In the genomic region with DNA sequence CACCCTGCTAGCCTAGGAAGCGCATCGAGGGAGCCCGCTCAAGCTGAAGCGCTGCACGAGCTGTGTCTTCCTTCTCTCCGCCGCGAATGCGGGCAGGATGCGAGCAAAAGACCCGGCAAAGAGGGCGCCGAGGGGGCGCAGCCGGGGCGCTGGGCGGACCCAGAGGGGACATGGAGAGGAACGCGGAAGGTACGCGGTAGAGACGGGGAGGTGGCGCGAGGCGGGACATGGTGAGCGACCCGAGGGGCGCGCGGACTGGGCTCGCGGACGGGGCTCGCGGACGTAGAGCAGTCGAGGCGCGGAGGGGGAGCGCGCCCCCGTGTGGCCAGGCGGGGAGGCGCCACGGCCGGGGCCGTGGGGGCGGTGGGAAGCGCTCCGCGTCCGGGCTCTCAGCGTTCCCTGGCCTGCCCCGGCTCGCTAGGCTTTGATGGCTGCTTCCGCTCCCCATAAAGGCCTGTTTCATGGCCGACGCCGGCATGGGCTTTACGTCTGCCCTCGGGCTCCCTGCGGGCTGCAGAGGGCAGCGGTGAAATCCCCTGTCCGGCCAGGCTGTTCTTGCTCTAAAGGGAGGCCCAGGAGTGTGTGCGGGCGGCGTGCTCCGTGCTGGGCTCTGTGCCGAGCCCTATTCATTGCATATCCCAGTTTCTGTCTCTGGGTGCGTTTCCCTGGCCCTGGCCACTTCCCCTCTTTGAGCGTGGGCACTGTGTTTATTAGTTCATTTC, we compare ENCODE assay signal across 2 cellular contexts.
TF ChIP-seq lines count a peak whose summit lies in the region.

No MANE protein-coding gene starts in this region.

TF ChIP-seq in GM12891, 5 proteins besides CTCF, POLR2A, EP300 and RAD21:
- TF ChIP-seq PAX5 (IDR thresholded peaks at IDR 0.05; ENCODE audit: insufficient read depth, low read length, severe bottlenecking) (no peak), SPI1 (IDR thresholded peaks at IDR 0.05; ENCODE audit: low read depth, low read length) (no peak), POU2F2 (IDR thresholded peaks at IDR 0.05; ENCODE audit: low read depth, low read length) (no peak), POLR2AphosphoS5 (IDR thresholded peaks at IDR 0.05; ENCODE audit: low read depth, low read length) (no peak)

TF ChIP-seq in HepG2, 621 proteins besides CTCF, POLR2A, EP300 and RAD21 (continues in another document):
- TF ChIP-seq GABPB1 (CRISPR knock-in tag; IDR thresholded peaks at IDR 0.05), result peak; percentile 65; the same call in 1 of the 2 replicates
- peak; percentile 26; the same call in 1 of the 2 replicates for TF ChIP-seq ZSCAN20 (CRISPR knock-in tag; IDR thresholded peaks at IDR 0.05; ENCODE audit: borderline replicate concordance)
- TF ChIP-seq, protein P1, sequence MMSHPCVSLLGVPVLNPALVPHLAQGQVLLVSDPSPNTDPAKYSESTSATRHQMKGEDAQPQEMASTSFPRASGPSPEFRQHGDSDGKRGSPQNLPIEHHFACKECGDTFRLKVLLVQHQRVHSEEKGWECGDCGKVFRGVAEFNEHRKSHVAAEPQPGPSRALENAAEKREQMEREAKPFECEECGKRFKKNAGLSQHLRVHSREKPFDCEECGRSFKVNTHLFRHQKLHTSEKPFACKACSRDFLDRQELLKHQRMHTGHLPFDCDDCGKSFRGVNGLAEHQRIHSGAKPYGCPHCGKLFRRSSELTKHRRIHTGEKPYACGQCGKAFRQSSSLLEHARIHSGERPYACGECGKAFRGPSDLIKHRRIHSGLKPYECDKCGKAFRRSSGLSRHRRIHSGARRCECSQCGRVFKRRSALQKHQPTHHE (CRISPR knock-in tag; IDR thresholded peaks at IDR 0.05; ENCODE audit: borderline replicate concordance), result 0 out of 2 replicates have a peak, but pooled peaks have one; percentile 11
- peak; percentile 51 for TF ChIP-seq HNRNPLL (IDR thresholded peaks at IDR 0.05; ENCODE audit: low read depth, low read length, poor library complexity, severe bottlenecking)
- TF ChIP-seq MYC (CRISPR knock-in tag; IDR thresholded peaks at IDR 0.05; ENCODE audit: borderline replicate concordance), result peak; percentile 38; the same call in 1 of the 2 replicates
- TF ChIP-seq, protein P2, sequence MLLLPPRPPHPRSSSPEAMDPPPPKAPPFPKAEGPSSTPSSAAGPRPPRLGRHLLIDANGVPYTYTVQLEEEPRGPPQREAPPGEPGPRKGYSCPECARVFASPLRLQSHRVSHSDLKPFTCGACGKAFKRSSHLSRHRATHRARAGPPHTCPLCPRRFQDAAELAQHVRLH (CRISPR knock-in tag; IDR thresholded peaks at IDR 0.05; ENCODE audit: borderline replicate concordance, low read depth), result peak; percentile 43; the same call in 1 of the 2 replicates
- TF ChIP-seq, protein P3, sequence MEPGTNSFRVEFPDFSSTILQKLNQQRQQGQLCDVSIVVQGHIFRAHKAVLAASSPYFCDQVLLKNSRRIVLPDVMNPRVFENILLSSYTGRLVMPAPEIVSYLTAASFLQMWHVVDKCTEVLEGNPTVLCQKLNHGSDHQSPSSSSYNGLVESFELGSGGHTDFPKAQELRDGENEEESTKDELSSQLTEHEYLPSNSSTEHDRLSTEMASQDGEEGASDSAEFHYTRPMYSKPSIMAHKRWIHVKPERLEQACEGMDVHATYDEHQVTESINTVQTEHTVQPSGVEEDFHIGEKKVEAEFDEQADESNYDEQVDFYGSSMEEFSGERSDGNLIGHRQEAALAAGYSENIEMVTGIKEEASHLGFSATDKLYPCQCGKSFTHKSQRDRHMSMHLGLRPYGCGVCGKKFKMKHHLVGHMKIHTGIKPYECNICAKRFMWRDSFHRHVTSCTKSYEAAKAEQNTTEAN (CRISPR knock-in tag; conservative IDR thresholded peaks at IDR 0.05), result no peak
- TF ChIP-seq SALL2 (CRISPR knock-in tag; IDR thresholded peaks at IDR 0.05), result peak; percentile 53; the same call in 1 of the 2 replicates
- 0 out of 2 replicates have a peak, but pooled peaks have one; percentile 44 for TF ChIP-seq SNAI1 (CRISPR knock-in tag; IDR thresholded peaks at IDR 0.05; ENCODE audit: borderline replicate concordance)
- TF ChIP-seq ZFY (CRISPR knock-in tag; IDR thresholded peaks at IDR 0.05), result peak; percentile 71
- no peak for TF ChIP-seq ZNF225 (CRISPR knock-in tag; IDR thresholded peaks at IDR 0.05)
- TF ChIP-seq XRCC5 (optimal IDR thresholded peaks at IDR 0.05; ENCODE audit: low read length), result peak; percentile 67
- TF ChIP-seq ZNF629 (CRISPR knock-in tag; conservative IDR thresholded peaks at IDR 0.05), result peak; percentile 20; the same call in 1 of the 2 replicates
- TF ChIP-seq, protein P4, sequence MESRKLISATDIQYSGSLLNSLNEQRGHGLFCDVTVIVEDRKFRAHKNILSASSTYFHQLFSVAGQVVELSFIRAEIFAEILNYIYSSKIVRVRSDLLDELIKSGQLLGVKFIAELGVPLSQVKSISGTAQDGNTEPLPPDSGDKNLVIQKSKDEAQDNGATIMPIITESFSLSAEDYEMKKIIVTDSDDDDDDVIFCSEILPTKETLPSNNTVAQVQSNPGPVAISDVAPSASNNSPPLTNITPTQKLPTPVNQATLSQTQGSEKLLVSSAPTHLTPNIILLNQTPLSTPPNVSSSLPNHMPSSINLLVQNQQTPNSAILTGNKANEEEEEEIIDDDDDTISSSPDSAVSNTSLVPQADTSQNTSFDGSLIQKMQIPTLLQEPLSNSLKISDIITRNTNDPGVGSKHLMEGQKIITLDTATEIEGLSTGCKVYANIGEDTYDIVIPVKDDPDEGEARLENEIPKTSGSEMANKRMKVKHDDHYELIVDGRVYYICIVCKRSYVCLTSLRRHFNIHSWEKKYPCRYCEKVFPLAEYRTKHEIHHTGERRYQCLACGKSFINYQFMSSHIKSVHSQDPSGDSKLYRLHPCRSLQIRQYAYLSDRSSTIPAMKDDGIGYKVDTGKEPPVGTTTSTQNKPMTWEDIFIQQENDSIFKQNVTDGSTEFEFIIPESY (CRISPR knock-in tag; IDR thresholded peaks at IDR 0.05), result 0 out of 2 replicates have a peak, but pooled peaks have one; percentile 6
- TF ChIP-seq ZMYM4 (CRISPR knock-in tag; IDR thresholded peaks at IDR 0.05), result peak; percentile 49; the same call in 1 of the 2 replicates
- no peak for TF ChIP-seq CENPT (CRISPR knock-in tag; IDR thresholded peaks at IDR 0.05; ENCODE audit: low read depth)
- 0 out of 2 replicates have a peak, but pooled peaks have one; percentile 2 for TF ChIP-seq FOXO1 (CRISPR knock-in tag; IDR thresholded peaks at IDR 0.05)
- peak; percentile 44 for TF ChIP-seq STAG1 (CRISPR knock-in tag; IDR thresholded peaks at IDR 0.05)
- TF ChIP-seq REL (CRISPR knock-in tag; conservative IDR thresholded peaks at IDR 0.05), result 0 out of 2 replicates have a peak, but pooled peaks have one; percentile 20
- TF ChIP-seq, protein P5, sequence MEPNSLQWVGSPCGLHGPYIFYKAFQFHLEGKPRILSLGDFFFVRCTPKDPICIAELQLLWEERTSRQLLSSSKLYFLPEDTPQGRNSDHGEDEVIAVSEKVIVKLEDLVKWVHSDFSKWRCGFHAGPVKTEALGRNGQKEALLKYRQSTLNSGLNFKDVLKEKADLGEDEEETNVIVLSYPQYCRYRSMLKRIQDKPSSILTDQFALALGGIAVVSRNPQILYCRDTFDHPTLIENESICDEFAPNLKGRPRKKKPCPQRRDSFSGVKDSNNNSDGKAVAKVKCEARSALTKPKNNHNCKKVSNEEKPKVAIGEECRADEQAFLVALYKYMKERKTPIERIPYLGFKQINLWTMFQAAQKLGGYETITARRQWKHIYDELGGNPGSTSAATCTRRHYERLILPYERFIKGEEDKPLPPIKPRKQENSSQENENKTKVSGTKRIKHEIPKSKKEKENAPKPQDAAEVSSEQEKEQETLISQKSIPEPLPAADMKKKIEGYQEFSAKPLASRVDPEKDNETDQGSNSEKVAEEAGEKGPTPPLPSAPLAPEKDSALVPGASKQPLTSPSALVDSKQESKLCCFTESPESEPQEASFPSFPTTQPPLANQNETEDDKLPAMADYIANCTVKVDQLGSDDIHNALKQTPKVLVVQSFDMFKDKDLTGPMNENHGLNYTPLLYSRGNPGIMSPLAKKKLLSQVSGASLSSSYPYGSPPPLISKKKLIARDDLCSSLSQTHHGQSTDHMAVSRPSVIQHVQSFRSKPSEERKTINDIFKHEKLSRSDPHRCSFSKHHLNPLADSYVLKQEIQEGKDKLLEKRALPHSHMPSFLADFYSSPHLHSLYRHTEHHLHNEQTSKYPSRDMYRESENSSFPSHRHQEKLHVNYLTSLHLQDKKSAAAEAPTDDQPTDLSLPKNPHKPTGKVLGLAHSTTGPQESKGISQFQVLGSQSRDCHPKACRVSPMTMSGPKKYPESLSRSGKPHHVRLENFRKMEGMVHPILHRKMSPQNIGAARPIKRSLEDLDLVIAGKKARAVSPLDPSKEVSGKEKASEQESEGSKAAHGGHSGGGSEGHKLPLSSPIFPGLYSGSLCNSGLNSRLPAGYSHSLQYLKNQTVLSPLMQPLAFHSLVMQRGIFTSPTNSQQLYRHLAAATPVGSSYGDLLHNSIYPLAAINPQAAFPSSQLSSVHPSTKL (CRISPR knock-in tag; IDR thresholded peaks at IDR 0.05), result 0 out of 2 replicates have a peak, but pooled peaks have one; percentile 37
- 0 out of 2 replicates have a peak, but pooled peaks have one; percentile 19 for TF ChIP-seq PHF8 (CRISPR knock-in tag; IDR thresholded peaks at IDR 0.05)
- peak; percentile 36; the same call in 1 of the 2 replicates for TF ChIP-seq SPEN (CRISPR knock-in tag; IDR thresholded peaks at IDR 0.05; ENCODE audit: low read depth)
- TF ChIP-seq AGO1 (IDR thresholded peaks at IDR 0.05; ENCODE audit: low read depth, low read length, poor library complexity, severe bottlenecking), result peak; percentile 48
- TF ChIP-seq GZF1 (CRISPR knock-in tag; IDR thresholded peaks at IDR 0.05), result no peak
- no peak for TF ChIP-seq FOXC1 (CRISPR knock-in tag; IDR thresholded peaks at IDR 0.05; ENCODE audit: borderline replicate concordance)
- TF ChIP-seq NFE2L1 (CRISPR knock-in tag; IDR thresholded peaks at IDR 0.05; ENCODE audit: borderline replicate concordance), result no peak
- TF ChIP-seq SAP130 (CRISPR knock-in tag; IDR thresholded peaks at IDR 0.05; ENCODE audit: low read depth), result peak; percentile 34; the same call in 1 of the 2 replicates
- TF ChIP-seq, protein P6, sequence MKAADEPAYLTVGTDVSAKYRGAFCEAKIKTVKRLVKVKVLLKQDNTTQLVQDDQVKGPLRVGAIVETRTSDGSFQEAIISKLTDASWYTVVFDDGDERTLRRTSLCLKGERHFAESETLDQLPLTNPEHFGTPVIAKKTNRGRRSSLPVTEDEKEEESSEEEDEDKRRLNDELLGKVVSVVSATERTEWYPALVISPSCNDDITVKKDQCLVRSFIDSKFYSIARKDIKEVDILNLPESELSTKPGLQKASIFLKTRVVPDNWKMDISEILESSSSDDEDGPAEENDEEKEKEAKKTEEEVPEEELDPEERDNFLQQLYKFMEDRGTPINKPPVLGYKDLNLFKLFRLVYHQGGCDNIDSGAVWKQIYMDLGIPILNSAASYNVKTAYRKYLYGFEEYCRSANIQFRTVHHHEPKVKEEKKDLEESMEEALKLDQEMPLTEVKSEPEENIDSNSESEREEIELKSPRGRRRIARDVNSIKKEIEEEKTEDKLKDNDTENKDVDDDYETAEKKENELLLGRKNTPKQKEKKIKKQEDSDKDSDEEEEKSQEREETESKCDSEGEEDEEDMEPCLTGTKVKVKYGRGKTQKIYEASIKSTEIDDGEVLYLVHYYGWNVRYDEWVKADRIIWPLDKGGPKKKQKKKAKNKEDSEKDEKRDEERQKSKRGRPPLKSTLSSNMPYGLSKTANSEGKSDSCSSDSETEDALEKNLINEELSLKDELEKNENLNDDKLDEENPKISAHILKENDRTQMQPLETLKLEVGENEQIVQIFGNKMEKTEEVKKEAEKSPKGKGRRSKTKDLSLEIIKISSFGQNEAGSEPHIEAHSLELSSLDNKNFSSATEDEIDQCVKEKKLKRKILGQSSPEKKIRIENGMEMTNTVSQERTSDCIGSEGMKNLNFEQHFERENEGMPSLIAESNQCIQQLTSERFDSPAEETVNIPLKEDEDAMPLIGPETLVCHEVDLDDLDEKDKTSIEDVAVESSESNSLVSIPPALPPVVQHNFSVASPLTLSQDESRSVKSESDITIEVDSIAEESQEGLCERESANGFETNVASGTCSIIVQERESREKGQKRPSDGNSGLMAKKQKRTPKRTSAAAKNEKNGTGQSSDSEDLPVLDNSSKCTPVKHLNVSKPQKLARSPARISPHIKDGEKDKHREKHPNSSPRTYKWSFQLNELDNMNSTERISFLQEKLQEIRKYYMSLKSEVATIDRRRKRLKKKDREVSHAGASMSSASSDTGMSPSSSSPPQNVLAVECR (CRISPR knock-in tag; IDR thresholded peaks at IDR 0.05; ENCODE audit: borderline replicate concordance), result peak; percentile 19; the same call in 1 of the 2 replicates
- 0 out of 2 replicates have a peak, but pooled peaks have one; percentile 49 for TF ChIP-seq ZNF772 (CRISPR knock-in tag; IDR thresholded peaks at IDR 0.05)
- TF ChIP-seq, protein P7, sequence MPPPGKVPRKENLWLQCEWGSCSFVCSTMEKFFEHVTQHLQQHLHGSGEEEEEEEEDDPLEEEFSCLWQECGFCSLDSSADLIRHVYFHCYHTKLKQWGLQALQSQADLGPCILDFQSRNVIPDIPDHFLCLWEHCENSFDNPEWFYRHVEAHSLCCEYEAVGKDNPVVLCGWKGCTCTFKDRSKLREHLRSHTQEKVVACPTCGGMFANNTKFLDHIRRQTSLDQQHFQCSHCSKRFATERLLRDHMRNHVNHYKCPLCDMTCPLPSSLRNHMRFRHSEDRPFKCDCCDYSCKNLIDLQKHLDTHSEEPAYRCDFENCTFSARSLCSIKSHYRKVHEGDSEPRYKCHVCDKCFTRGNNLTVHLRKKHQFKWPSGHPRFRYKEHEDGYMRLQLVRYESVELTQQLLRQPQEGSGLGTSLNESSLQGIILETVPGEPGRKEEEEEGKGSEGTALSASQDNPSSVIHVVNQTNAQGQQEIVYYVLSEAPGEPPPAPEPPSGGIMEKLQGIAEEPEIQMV (CRISPR knock-in tag; IDR thresholded peaks at IDR 0.05; ENCODE audit: low read depth), result peak; percentile 98
- 0 out of 2 replicates have a peak, but pooled peaks have one; percentile 25 for TF ChIP-seq KLF12 (CRISPR knock-in tag; IDR thresholded peaks at IDR 0.05; ENCODE audit: borderline replicate concordance)
- TF ChIP-seq ZBTB7B (CRISPR knock-in tag; IDR thresholded peaks at IDR 0.05), result 0 out of 2 replicates have a peak, but pooled peaks have one; percentile 35
- 0 out of 2 replicates have a peak, but pooled peaks have one; percentile 36 for TF ChIP-seq ZNF501 (CRISPR knock-in tag; IDR thresholded peaks at IDR 0.05)
- TF ChIP-seq, protein P8, sequence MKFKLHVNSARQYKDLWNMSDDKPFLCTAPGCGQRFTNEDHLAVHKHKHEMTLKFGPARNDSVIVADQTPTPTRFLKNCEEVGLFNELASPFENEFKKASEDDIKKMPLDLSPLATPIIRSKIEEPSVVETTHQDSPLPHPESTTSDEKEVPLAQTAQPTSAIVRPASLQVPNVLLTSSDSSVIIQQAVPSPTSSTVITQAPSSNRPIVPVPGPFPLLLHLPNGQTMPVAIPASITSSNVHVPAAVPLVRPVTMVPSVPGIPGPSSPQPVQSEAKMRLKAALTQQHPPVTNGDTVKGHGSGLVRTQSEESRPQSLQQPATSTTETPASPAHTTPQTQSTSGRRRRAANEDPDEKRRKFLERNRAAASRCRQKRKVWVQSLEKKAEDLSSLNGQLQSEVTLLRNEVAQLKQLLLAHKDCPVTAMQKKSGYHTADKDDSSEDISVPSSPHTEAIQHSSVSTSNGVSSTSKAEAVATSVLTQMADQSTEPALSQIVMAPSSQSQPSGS (CRISPR knock-in tag; IDR thresholded peaks at IDR 0.05), result 0 out of 2 replicates have a peak, but pooled peaks have one; percentile 21
